Comparison of ENCODE assay signal across 23 cellular contexts in genomic region chr22:24582111-24582814, GRCh38. TPM values are rescaled to one million over a fixed set of nuclear protein-coding genes. Genes with fewer than 3 reads are reported as not detected.
DNase-seq lines count a peak whose midpoint lies in the region; ATAC-seq, FAIRE-seq and TF ChIP-seq lines count a peak whose summit lies in the region.
"Had no signal": no experiment of that assay in that cellular context is flagged by ENCODE, and none has a peak within 500 bp of the region (broad histone marks: within the 10 kb centered on the region; RNA-seq: fewer than 3 reads in every experiment).

No MANE protein-coding gene starts in this region.

- H3K36me3 ChIP-seq in HepG2 (replicated peaks in 1 of 2; ENCODE audit: control insufficient read depth in 1 of 2, insufficient read depth in 2 of 2, low read length in 2 of 2) (peaks cover 2 to 5% of the 10 kb centered on the region in 2 experiments; a peak in 3 of 5 replicates), right lobe of liver (peaks cover 0 to 5% (median 0%) of the 10 kb centered on the region in 4 donors), neuronal stem cell (replicated peaks in 1 of 2; ENCODE audit: control insufficient read depth in 2 of 2, insufficient read depth in 2 of 2, low read length in 2 of 2) (peaks cover 8 to 24% of the 10 kb centered on the region in 2 donors), thyroid gland (no peaks in the 10 kb centered on the region)
- H3K36me3 ChIP-seq: BE2C had no signal

- no peaks in the 10 kb centered on the region for H3K9me3 Mint-ChIP-seq in central memory CD8-positive, alpha-beta T cell
- H3K9me3 Mint-ChIP-seq: HFFc6, IgD-negative memory B cell had no signal

- H3K27ac ChIP-seq in HepG2 (ENCODE audit: extremely low read length, insufficient read depth, low read length) (no peak overlapping the region), right lobe of liver (no peak overlapping the region), neuronal stem cell (replicated peaks; ENCODE audit: low read length) (no peak overlapping the region), thyroid gland (peak overlapping the region in 2 of 3 donors; percentile 58 to 71)
- H3K27ac ChIP-seq: HL-60, SK-N-MC had no signal

- TF ChIP-seq POLR2A in HepG2 (IDR thresholded peaks at IDR 0.05; ENCODE audit: insufficient read depth in 1 of 2, low read depth in 2 of 2, low read length in 2 of 2) (no peak), right lobe of liver (IDR thresholded peaks at IDR 0.05) (no peak), thyroid gland (IDR thresholded peaks at IDR 0.05) (no peak)

- H3K23ac ChIP-seq in neuronal stem cell (ENCODE audit: low read depth, low read length, poor library complexity): peak overlapping the region; percentile 43

- H3K36me3 Mint-ChIP-seq in central memory CD8-positive, alpha-beta T cell (ENCODE audit: insufficient read depth): no peaks in the 10 kb centered on the region

- ATAC-seq in HepG2 (no peak), right lobe of liver (no peak)
- ATAC-seq in central memory CD8-positive, alpha-beta T cell (replicated peaks; ENCODE audit: extremely low read depth, poor library complexity, severe bottlenecking): no peak

- no peaks in the 10 kb centered on the region for H3K27me3 Mint-ChIP-seq in central memory CD8-positive, alpha-beta T cell
- H3K27me3 Mint-ChIP-seq: IgD-negative memory B cell had no signal

- H2BK120ac ChIP-seq in neuronal stem cell (ENCODE audit: low read depth, low read length): no peak overlapping the region

- POLR2A ChIA-PET in HepG2 (lab: Yijun Ruan, JAX): interaction anchor here (0.7 to 6.5 kb wide), 2 partner anchors 11 to 15 kb away, joined by 4 to 66 read pairs; partner anchors contain the start of gene LRRC75B

- no TSS peak for BruUV-seq in HepG2 (replicated peaks; lab: Mats Ljungman, UMichigan)

- 89% methylated on average over 10 of the region's 11 CpGs for WGBS in HepG2 (ENCODE audit: low lambda C conversion rate)
- WGBS in right lobe of liver (ENCODE audit: insufficient coverage, low coverage, low lambda C conversion rate, missing lambda C conversion rate): 85% methylated on average over 8 of the region's 11 CpGs
- WGBS in neuronal stem cell (ENCODE audit: extremely low coverage in 2 of 2, insufficient read length in 2 of 2, insufficient replicate concordance in 1 of 2), 2 donors: no CpG with 5 or more reads among the region's 11 CpGs
- WGBS in thyroid gland, 2 donors: 57 to 69% methylated on average over 11 of the region's 11 CpGs

- peak overlapping the region; percentile 71 for H3K14ac ChIP-seq in neuronal stem cell (ENCODE audit: low read length)

- H3K79me2 ChIP-seq in HepG2 (ENCODE audit: insufficient read depth, low read length): no peaks in the 10 kb centered on the region

- H3K9me3 ChIP-seq in HepG2 (ENCODE audit: low read length) (no peaks in the 10 kb centered on the region), right lobe of liver (no peaks in the 10 kb centered on the region), neuronal stem cell (replicated peaks in 1 of 2; ENCODE audit: control insufficient read depth in 2 of 2, insufficient read depth in 1 of 2, low read depth in 1 of 2, low read length in 2 of 2) (no peaks in the 10 kb centered on the region), thyroid gland (no peaks in the 10 kb centered on the region)
- H3K9me3 ChIP-seq: BE2C had no signal

- no peak overlapping the region for H3K4me3 ChIP-seq in HepG2 (replicated peaks in 1 of 3; ENCODE audit: insufficient read depth in 1 of 3, low read depth in 2 of 3, low read length in 3 of 3)
- no peak overlapping the region for H3K4me3 ChIP-seq in right lobe of liver
- no peak overlapping the region for H3K4me3 ChIP-seq in neuronal stem cell (ENCODE audit: low read length in 2 of 2)
- H3K4me3 ChIP-seq in thyroid gland (replicated peaks in 1 of 3): no peak overlapping the region
- H3K4me3 ChIP-seq: SK-N-MC had no signal

- peaks cover 5% of the 10 kb centered on the region for H3K4me1 Mint-ChIP-seq in central memory CD8-positive, alpha-beta T cell

- no peak overlapping the region for H4K8ac ChIP-seq in neuronal stem cell (ENCODE audit: low read depth, low read length)

- no peak overlapping the region for H2BK15ac ChIP-seq in neuronal stem cell (ENCODE audit: low read length)

- H3K18ac ChIP-seq in neuronal stem cell (ENCODE audit: low read length): no peak overlapping the region

- no peak overlapping the region for H2AFZ ChIP-seq in HepG2 (ENCODE audit: low read length)
- H2AFZ ChIP-seq in neuronal stem cell (ENCODE audit: low read length): no peak overlapping the region

- FAIRE-seq in HepG2 (lab: Jason Lieb, UNC): no peak
- no peak for FAIRE-seq in D721Med (lab: Jason Lieb, UNC)
- FAIRE-seq: H54 had no signal

- in situ Hi-C loops in HepG2 (cut with HindIII; ENCODE audit: extremely low pct_ligation_motif_present, low pct_unique_long_range_greater_than_20kb): no loop called here

- no peak overlapping the region for H2BK5ac ChIP-seq in neuronal stem cell (ENCODE audit: low read length)

- CTCF ChIA-PET in HepG2 (lab: Yijun Ruan, JAX; ENCODE audit: low intra/inter-chr PET ratio, low total read pairs): no interaction called here

- peak overlapping the region; percentile 46 for H3K27ac Mint-ChIP-seq in central memory CD8-positive, alpha-beta T cell (ENCODE audit: low read depth)
- H3K27ac Mint-ChIP-seq: HFFc6, IgD-negative memory B cell had no signal

- no peak overlapping the region for H2AK5ac ChIP-seq in neuronal stem cell (ENCODE audit: low read depth, low read length)

- H3K27me3 ChIP-seq in HepG2 (ENCODE audit: control insufficient read depth in 1 of 2, insufficient read depth in 2 of 2, low read length in 2 of 2): no peaks in the 10 kb centered on the region
- H3K27me3 ChIP-seq in right lobe of liver: no peaks in the 10 kb centered on the region
- no peaks in the 10 kb centered on the region for H3K27me3 ChIP-seq in neuronal stem cell (ENCODE audit: control insufficient read depth in 3 of 3, insufficient read depth in 3 of 3, low read depth in 1 of 3, low read length in 3 of 3)
- H3K27me3 ChIP-seq in thyroid gland: no peaks in the 10 kb centered on the region
- H3K27me3 ChIP-seq: BE2C had no signal

- H3K4me2 ChIP-seq in HepG2 (ENCODE audit: low read depth, low read length): no peak overlapping the region
- no peak overlapping the region for H3K4me2 ChIP-seq in neuronal stem cell (ENCODE audit: insufficient read depth, low read length, poor library complexity, severe bottlenecking)

- no peaks in the 10 kb centered on the region for H4K20me1 ChIP-seq in HepG2 (ENCODE audit: insufficient read depth, low read length)

- TF ChIP-seq EP300 in HepG2 (IDR thresholded peaks at IDR 0.05; ENCODE audit: low read depth in 2 of 2, low read length in 2 of 2) (no peak), HepG2 (CRISPR knock-in tag; IDR thresholded peaks at IDR 0.05; ENCODE audit: borderline replicate concordance) (no peak)

- intact Hi-C loops in HepG2 (cut with micrococcal nuclease; ENCODE audit: unreplicated experiment) (no loop called here), right lobe of liver (cut with DNase I) (no loop called here), thyroid gland (cut with DNase I) (no loop called here)

- H3K4ac ChIP-seq in neuronal stem cell (ENCODE audit: low read length): no peak overlapping the region

- no peak for TF ChIP-seq RAD21 in HepG2 (CRISPR knock-in tag; IDR thresholded peaks at IDR 0.05)

- H3K9ac ChIP-seq in HepG2 (ENCODE audit: insufficient read depth, low read depth, low read length) (no peak overlapping the region), neuronal stem cell (ENCODE audit: low read depth, low read length, poor library complexity) (no peak overlapping the region)

- H3K4me3 Mint-ChIP-seq in central memory CD8-positive, alpha-beta T cell: no peak overlapping the region
- H3K4me3 Mint-ChIP-seq: HFFc6, IgD-negative memory B cell had no signal

- H2BK12ac ChIP-seq in neuronal stem cell (ENCODE audit: low read length): no peak overlapping the region

- no peaks in the 10 kb centered on the region for H3K79me1 ChIP-seq in neuronal stem cell (ENCODE audit: low read depth, low read length)

- H4K91ac ChIP-seq in neuronal stem cell (ENCODE audit: low read depth, low read length, poor library complexity): peak overlapping the region; percentile 9

- no peak for TF ChIP-seq CTCF in HepG2 (CRISPR knock-in tag; IDR thresholded peaks at IDR 0.05)
- TF ChIP-seq CTCF in right lobe of liver (IDR thresholded peaks at IDR 0.05): no peak
- TF ChIP-seq CTCF in thyroid gland (IDR thresholded peaks at IDR 0.05): no peak
- no peak for TF ChIP-seq CTCF in D721Med (IDR thresholded peaks at IDR 0.05; ENCODE audit: insufficient read depth, missing control alignments)

- H3K4me1 ChIP-seq in HepG2 (ENCODE audit: insufficient read depth, low read length) (peaks cover 88% of the 10 kb centered on the region), right lobe of liver (peaks cover 0 to 25% (median 12%) of the 10 kb centered on the region in 4 donors), neuronal stem cell (ENCODE audit: control insufficient read depth in 2 of 2, insufficient read depth in 1 of 2, low read depth in 1 of 2, low read length in 2 of 2) (no peaks in the 10 kb centered on the region), thyroid gland (peaks cover 21 to 30% of the 10 kb centered on the region in 2 donors)

- no peak for DNase-seq in HepG2 (ENCODE audit: low spot score)
- DNase-seq in right lobe of liver: no peak
- DNase-seq in central memory CD8-positive, alpha-beta T cell (ENCODE audit: low spot score in 2 of 2): no peak
- no peak for DNase-seq in neuronal stem cell (ENCODE audit: low spot score)
- peak; percentile 89 to 90 for DNase-seq in thyroid gland
- no peak for DNase-seq in RKO (ENCODE audit: low spot score)
- DNase-seq in D721Med (ENCODE audit: insufficient read length, low spot score): no peak
- DNase-seq in HPDE6-E6E7 (ENCODE audit: extremely low spot score): no peak
- DNase-seq: BE2C, DMS79, HFFc6, Karpas-422, MV-4-11, NCI-H1105 treated with DMSO at 0.1 percent for 48 hours, NCI-H2029 treated with DMSO at 0.1 percent for 48 hours, NCI-H226, NCI-H524, NCI-H82, SHP77 treated with DMSO at 0.1 percent for 48 hours had no signal

RNA-seq across cellular contexts. Expression of gene LRRC75B, which starts 10.6 kb away (rescaled TPM):
- total RNA-seq in HepG2 (2016; rRNA removed; fragmentation: Illumina TruSeq; extraction: Trizol) (5.7 and 11.8 TPM in 2 replicates), right lobe of liver (10 to 100 TPM; 11.8 to 28.0 (median 21.5) TPM), thyroid gland (10 to 100 TPM; 18.6 to 51.2 (median 39.6) TPM)
- total RNA-seq in HepG2 (2016; cell fraction: cytosol; rRNA removed; fragmentation: Illumina TruSeq; extraction: Trizol; ENCODE audit: low read depth): 14.2 and 14.4 TPM in 2 replicates
- 5.6 and 12.5 TPM in 2 replicates for total RNA-seq in HepG2 (2016; cell fraction: insoluble cytoplasmic fraction; rRNA removed; fragmentation: Illumina TruSeq; extraction: Trizol)
- total RNA-seq in HepG2 (2016; cell fraction: membrane; rRNA removed; fragmentation: Illumina TruSeq; extraction: Trizol): 14.8 and 16.4 TPM in 2 replicates
- total RNA-seq in HepG2 (2016; cell fraction: nucleus; rRNA removed; fragmentation: Illumina TruSeq; extraction: Trizol): 10.7 and 13.7 TPM in 2 replicates
- 34.8 and 48.8 TPM in 2 replicates for polyA plus RNA-seq in HepG2 (2011; rRNA removed)
- polyA plus RNA-seq in HepG2 (2011; cell fraction: cytosol; rRNA removed): 18.6 and 35.0 TPM in 2 replicates
- 225 and 265 TPM in 2 replicates for polyA plus RNA-seq in HepG2 (2011; cell fraction: nucleus; rRNA removed)
- polyA plus RNA-seq in HepG2 (2012): 19.0 and 24.1 TPM in 2 replicates
- 15.3 and 17.1 TPM in 2 replicates for polyA plus RNA-seq in HepG2 (2016; cell fraction: cytosol; fragmentation: Illumina TruSeq; extraction: Trizol; ENCODE audit: low read depth)
- polyA plus RNA-seq in HepG2 (2016; cell fraction: insoluble cytoplasmic fraction; fragmentation: Illumina TruSeq; extraction: Trizol; ENCODE audit: low read depth): 8.8 and 9.2 TPM in 2 replicates
- polyA plus RNA-seq in HepG2 (2016; cell fraction: membrane; fragmentation: Illumina TruSeq; extraction: Trizol; ENCODE audit: low read depth): 17.8 and 17.9 TPM in 2 replicates
- 32.8 and 35.7 TPM in 2 replicates for polyA plus RNA-seq in HepG2 (2016; cell fraction: nucleus; fragmentation: Illumina TruSeq; extraction: Trizol; ENCODE audit: insufficient read depth, low read depth)
- polyA minus RNA-seq in HepG2 (2011; rRNA and poly(A)+ RNA removed; ENCODE audit: low replicate concordance): 24.5 TPM in 1 of 2 replicates, not detected in the other
- polyA minus RNA-seq in HepG2 (2011; cell fraction: cytosol; rRNA and poly(A)+ RNA removed): 5.7 and 8.9 TPM in 2 replicates
- 13.3 and 13.4 TPM in 2 replicates for polyA minus RNA-seq in HepG2 (2011; cell fraction: nucleus; rRNA and poly(A)+ RNA removed)
- polyA plus RNA-seq in neuronal stem cell (2013, experiment 1 of 2): 14.3 TPM
- polyA plus RNA-seq in neuronal stem cell (2013, experiment 2 of 2): 13.3 TPM

RNA-seq across cellular contexts. Expression of gene GGT1, which starts 20.7 kb away (rescaled TPM):
- total RNA-seq in HepG2 (2016; rRNA removed; fragmentation: Illumina TruSeq; extraction: Trizol): 11.6 and 29.9 TPM in 2 replicates
- 6.9 and 7.0 TPM in 2 replicates for total RNA-seq in HepG2 (2016; cell fraction: cytosol; rRNA removed; fragmentation: Illumina TruSeq; extraction: Trizol; ENCODE audit: low read depth)
- total RNA-seq in HepG2 (2016; cell fraction: insoluble cytoplasmic fraction; rRNA removed; fragmentation: Illumina TruSeq; extraction: Trizol): 14.5 and 27.5 TPM in 2 replicates
- total RNA-seq in HepG2 (2016; cell fraction: membrane; rRNA removed; fragmentation: Illumina TruSeq; extraction: Trizol): 8.2 and 14.5 TPM in 2 replicates
- 30.4 and 31.0 TPM in 2 replicates for total RNA-seq in HepG2 (2016; cell fraction: nucleus; rRNA removed; fragmentation: Illumina TruSeq; extraction: Trizol)
- polyA plus RNA-seq in HepG2 (2011; rRNA removed): 103 and 150 TPM in 2 replicates
- polyA plus RNA-seq in HepG2 (2011; cell fraction: cytosol; rRNA removed): 81.5 and 120 TPM in 2 replicates
- polyA plus RNA-seq in HepG2 (2011; cell fraction: nucleus; rRNA removed): 371 and 443 TPM in 2 replicates
- 45.9 and 52.6 TPM in 2 replicates for polyA plus RNA-seq in HepG2 (2012)
- polyA plus RNA-seq in HepG2 (2016; cell fraction: cytosol; fragmentation: Illumina TruSeq; extraction: Trizol; ENCODE audit: low read depth): 8.9 and 10.2 TPM in 2 replicates
- polyA plus RNA-seq in HepG2 (2016; cell fraction: insoluble cytoplasmic fraction; fragmentation: Illumina TruSeq; extraction: Trizol; ENCODE audit: low read depth): 15.2 and 17.2 TPM in 2 replicates
- 11.3 and 13.6 TPM in 2 replicates for polyA plus RNA-seq in HepG2 (2016; cell fraction: membrane; fragmentation: Illumina TruSeq; extraction: Trizol; ENCODE audit: low read depth)
- polyA plus RNA-seq in HepG2 (2016; cell fraction: nucleus; fragmentation: Illumina TruSeq; extraction: Trizol; ENCODE audit: insufficient read depth, low read depth): 74.0 and 82.3 TPM in 2 replicates
- polyA minus RNA-seq in HepG2 (2011; rRNA and poly(A)+ RNA removed; ENCODE audit: low replicate concordance): 7.2 and 119 TPM in 2 replicates
- 46.0 and 49.6 TPM in 2 replicates for polyA minus RNA-seq in HepG2 (2011; cell fraction: cytosol; rRNA and poly(A)+ RNA removed)
- polyA minus RNA-seq in HepG2 (2011; cell fraction: nucleus; rRNA and poly(A)+ RNA removed): 35.4 and 41.2 TPM in 2 replicates
- 100 to 1,000 TPM in 5 of 6 experiments, 10 to 100 TPM in 1; 97.6 to 154 (median 140) TPM for total RNA-seq in right lobe of liver
- 1.9 TPM for polyA plus RNA-seq in neuronal stem cell (2013, experiment 1 of 2)
- polyA plus RNA-seq in neuronal stem cell (2013, experiment 2 of 2): 1.9 TPM
- total RNA-seq in thyroid gland: 10 to 100 TPM; 15.5 to 20.7 (median 18.2) TPM

RNA-seq across cellular contexts. Expression of gene SNRPD3, which starts 26.5 kb away (rescaled TPM):
- total RNA-seq in HepG2 (2016; rRNA removed; fragmentation: Illumina TruSeq; extraction: Trizol): 209 and 287 TPM in 2 replicates
- 29.0 and 31.7 TPM in 2 replicates for total RNA-seq in HepG2 (2016; cell fraction: cytosol; rRNA removed; fragmentation: Illumina TruSeq; extraction: Trizol; ENCODE audit: low read depth)
- total RNA-seq in HepG2 (2016; cell fraction: insoluble cytoplasmic fraction; rRNA removed; fragmentation: Illumina TruSeq; extraction: Trizol): 214 and 298 TPM in 2 replicates
- total RNA-seq in HepG2 (2016; cell fraction: membrane; rRNA removed; fragmentation: Illumina TruSeq; extraction: Trizol): 35.4 and 36.1 TPM in 2 replicates
- total RNA-seq in HepG2 (2016; cell fraction: nucleus; rRNA removed; fragmentation: Illumina TruSeq; extraction: Trizol): 83.7 and 87.5 TPM in 2 replicates
- polyA plus RNA-seq in HepG2 (2011; rRNA removed): 107 and 110 TPM in 2 replicates
- 278 and 291 TPM in 2 replicates for polyA plus RNA-seq in HepG2 (2011; cell fraction: cytosol; rRNA removed)
- polyA plus RNA-seq in HepG2 (2011; cell fraction: nucleus; rRNA removed): 55.5 and 61.4 TPM in 2 replicates
- 178 and 251 TPM in 2 replicates for polyA plus RNA-seq in HepG2 (2012)
- polyA plus RNA-seq in HepG2 (2016; cell fraction: cytosol; fragmentation: Illumina TruSeq; extraction: Trizol; ENCODE audit: low read depth): 35.3 and 40.6 TPM in 2 replicates
- polyA plus RNA-seq in HepG2 (2016; cell fraction: insoluble cytoplasmic fraction; fragmentation: Illumina TruSeq; extraction: Trizol; ENCODE audit: low read depth): 420 and 438 TPM in 2 replicates
- polyA plus RNA-seq in HepG2 (2016; cell fraction: membrane; fragmentation: Illumina TruSeq; extraction: Trizol; ENCODE audit: low read depth): 35.8 and 37.4 TPM in 2 replicates
- 132 and 146 TPM in 2 replicates for polyA plus RNA-seq in HepG2 (2016; cell fraction: nucleus; fragmentation: Illumina TruSeq; extraction: Trizol; ENCODE audit: insufficient read depth, low read depth)
- 134 and 369 TPM in 2 replicates for polyA minus RNA-seq in HepG2 (2011; rRNA and poly(A)+ RNA removed; ENCODE audit: low replicate concordance)
- 72.3 and 74.0 TPM in 2 replicates for polyA minus RNA-seq in HepG2 (2011; cell fraction: cytosol; rRNA and poly(A)+ RNA removed)
- polyA minus RNA-seq in HepG2 (2011; cell fraction: nucleus; rRNA and poly(A)+ RNA removed): 83.2 and 93.4 TPM in 2 replicates
- 100 to 1,000 TPM in 2 of 6 experiments, 10 to 100 TPM in 4; 43.3 to 180 (median 53.4) TPM for total RNA-seq in right lobe of liver
- 103 TPM for polyA plus RNA-seq in neuronal stem cell (2013, experiment 1 of 2)
- polyA plus RNA-seq in neuronal stem cell (2013, experiment 2 of 2): 104 TPM
- total RNA-seq in thyroid gland: 100 to 1,000 TPM in 3 of 4 donors, 10 to 100 TPM in 1; 96.9 to 216 (median 145) TPM

RNA-seq across cellular contexts. Expression of gene GUCD1, which starts 27.3 kb away (rescaled TPM):
- total RNA-seq in HepG2 (2016; rRNA removed; fragmentation: Illumina TruSeq; extraction: Trizol) (125 and 128 TPM in 2 replicates), right lobe of liver (100 to 1,000 TPM in 5 of 6 experiments, 10 to 100 TPM in 1; 94.0 to 281 (median 213) TPM), thyroid gland (10 to 100 TPM; 51.6 to 89.7 (median 74.2) TPM)
- total RNA-seq in HepG2 (2016; cell fraction: cytosol; rRNA removed; fragmentation: Illumina TruSeq; extraction: Trizol; ENCODE audit: low read depth): 57.0 and 62.1 TPM in 2 replicates
- 114 and 129 TPM in 2 replicates for total RNA-seq in HepG2 (2016; cell fraction: insoluble cytoplasmic fraction; rRNA removed; fragmentation: Illumina TruSeq; extraction: Trizol)
- 156 and 159 TPM in 2 replicates for total RNA-seq in HepG2 (2016; cell fraction: membrane; rRNA removed; fragmentation: Illumina TruSeq; extraction: Trizol)
- total RNA-seq in HepG2 (2016; cell fraction: nucleus; rRNA removed; fragmentation: Illumina TruSeq; extraction: Trizol): 69.6 and 73.3 TPM in 2 replicates
- 245 and 282 TPM in 2 replicates for polyA plus RNA-seq in HepG2 (2011; rRNA removed)
- 177 and 210 TPM in 2 replicates for polyA plus RNA-seq in HepG2 (2011; cell fraction: cytosol; rRNA removed)
- 217 and 220 TPM in 2 replicates for polyA plus RNA-seq in HepG2 (2011; cell fraction: nucleus; rRNA removed)
- 123 and 145 TPM in 2 replicates for polyA plus RNA-seq in HepG2 (2012)
- 33.4 and 34.1 TPM in 2 replicates for polyA plus RNA-seq in HepG2 (2016; cell fraction: cytosol; fragmentation: Illumina TruSeq; extraction: Trizol; ENCODE audit: low read depth)
- 101 and 109 TPM in 2 replicates for polyA plus RNA-seq in HepG2 (2016; cell fraction: insoluble cytoplasmic fraction; fragmentation: Illumina TruSeq; extraction: Trizol; ENCODE audit: low read depth)
- 91.3 and 96.0 TPM in 2 replicates for polyA plus RNA-seq in HepG2 (2016; cell fraction: membrane; fragmentation: Illumina TruSeq; extraction: Trizol; ENCODE audit: low read depth)
- polyA plus RNA-seq in HepG2 (2016; cell fraction: nucleus; fragmentation: Illumina TruSeq; extraction: Trizol; ENCODE audit: insufficient read depth, low read depth): 119 and 131 TPM in 2 replicates
- polyA minus RNA-seq in HepG2 (2011; rRNA and poly(A)+ RNA removed; ENCODE audit: low replicate concordance): 194 and 636 TPM in 2 replicates
- 178 and 203 TPM in 2 replicates for polyA minus RNA-seq in HepG2 (2011; cell fraction: cytosol; rRNA and poly(A)+ RNA removed)
- polyA minus RNA-seq in HepG2 (2011; cell fraction: nucleus; rRNA and poly(A)+ RNA removed): 53.7 and 80.4 TPM in 2 replicates
- 35.1 TPM for polyA plus RNA-seq in neuronal stem cell (2013, experiment 1 of 2)
- 35.4 TPM for polyA plus RNA-seq in neuronal stem cell (2013, experiment 2 of 2)

Comparison
In these comparisons a context has a peak if more than half of its experiments do, and no peak if none do; other contexts are left out.
1. DNase-seq: peak in thyroid gland (2 of 2); none in HepG2 (single experiment), right lobe of liver (0 of 3), central memory CD8-positive, alpha-beta T cell (0 of 2), neuronal stem cell (single experiment), RKO (single experiment), D721Med (single experiment) and HPDE6-E6E7 (single experiment).
2. H3K27ac ChIP-seq: peak in thyroid gland (2 of 3); none in HepG2 (single experiment), right lobe of liver (0 of 3) and neuronal stem cell (single experiment).